22 cellular contexts compared by ENCODE assay signal in genomic region chr7:82980130-82980529, GRCh38.
"Had no signal": no experiment of that assay in that cellular context is flagged by ENCODE, and none has a peak within 500 bp of the region (broad histone marks: within the 10 kb centered on the region; RNA-seq: fewer than 3 reads in every experiment).

No MANE protein-coding gene starts in this region.

- H3K27ac Mint-ChIP-seq: mesothelial cell of epicardium, naive B cell had no signal

- H3K4me3 ChIP-seq: coronary artery, dorsolateral prefrontal cortex, esophagus muscularis mucosa, gastroesophageal sphincter, heart right ventricle, left lung, lower lobe of right lung, mucosa of descending colon had no signal

- H3K27me3 ChIP-seq: dorsolateral prefrontal cortex, esophagus muscularis mucosa, foreskin keratinocyte, gastroesophageal sphincter, heart right ventricle, left lung had no signal

- ATAC-seq: foreskin keratinocyte, gastroesophageal sphincter, heart right ventricle, left cardiac atrium, left lung, left ventricle myocardium superior, lower lobe of right lung, mucosa of descending colon had no signal

- H3K27ac ChIP-seq: coronary artery, dorsolateral prefrontal cortex, esophagus muscularis mucosa, foreskin keratinocyte, gastroesophageal sphincter, heart right ventricle, left lung, lower lobe of right lung had no signal

- H3K36me3 Mint-ChIP-seq: mesothelial cell of epicardium, naive B cell had no signal

- H3K36me3 ChIP-seq: esophagus muscularis mucosa, gastroesophageal sphincter, heart right ventricle, left lung, lower lobe of right lung had no signal

- H3K27me3 Mint-ChIP-seq: naive B cell had no signal

- H3K9me3 ChIP-seq: esophagus muscularis mucosa, gastroesophageal sphincter, heart right ventricle, left lung, lower lobe of right lung, mucosa of descending colon had no signal

- DNase-seq: dermis blood vessel endothelial cell; dorsolateral prefrontal cortex; effector CD4-positive, alpha-beta T cell; effector memory CD4-positive, alpha-beta T cell; foreskin keratinocyte; head of caudate nucleus; heart right ventricle; hippocampal formation; left cardiac atrium; left lung; left ventricle myocardium superior; lower lobe of right lung; mesenchymal stem cell; mucosa of descending colon; naive B cell had no signal

- H3K4me1 ChIP-seq: esophagus muscularis mucosa, gastroesophageal sphincter, heart right ventricle, left lung, lower lobe of right lung had no signal

- H3K4me1 Mint-ChIP-seq: naive B cell had no signal

- H3K9me3 Mint-ChIP-seq: mesothelial cell of epicardium, naive B cell had no signal

- H3K4me3 Mint-ChIP-seq: mesothelial cell of epicardium, naive B cell had no signal

- FAIRE-seq: endothelial cell of umbilical vein, frontal cortex, keratinocyte had no signal
